Comparison of ENCODE assay signal across 29 cellular contexts in genomic region chr19:31831421-31831820, GRCh38.
"Had no signal": no experiment of that assay in that cellular context is flagged by ENCODE, and none has a peak within 500 bp of the region (broad histone marks: within the 10 kb centered on the region; RNA-seq: fewer than 3 reads in every experiment).

No MANE protein-coding gene starts in this region.

- H3K4me3 ChIP-seq: ascending aorta, cardiac muscle cell had no signal

- DNase-seq: activated B cell treated with CpG ODN at 0.5 μM for 24 hours; activated CD4-positive, alpha-beta memory T cell treated with anti-CD3 and anti-CD28 coated beads for 36 hours; activated CD4-positive, alpha-beta T cell treated with anti-CD3 and anti-CD28 coated beads for 4 hours; activated CD4-positive, alpha-beta T cell treated with anti-CD3 and anti-CD28 coated beads, Interleukin-2, amount 10 ng/mL, durations not matched to agents 24 days and 14 days; activated CD4-positive, alpha-beta T cell treated with anti-CD3 and anti-CD28 coated beads, Interleukin-2, amount 50 U/mL, for 1 hour; activated CD4-positive, alpha-beta T cell treated with anti-CD3 and anti-CD28 coated beads, Interleukin-2, amount 50 U/mL, for 4 hours; activated CD4-positive, CD25-positive, alpha-beta regulatory T cell treated with anti-CD3 and anti-CD28 coated beads, Interleukin-2, amount 50 U/mL, for 72 hours; activated CD8-positive, alpha-beta memory T cell treated with anti-CD3 and anti-CD28 coated beads, Interleukin-2, amount 50 U/mL, for 4 hours; activated CD8-positive, alpha-beta T cell treated with anti-CD3 and anti-CD28 coated beads for 36 hours; activated effector memory CD4-positive, alpha-beta T cell treated with anti-CD3 and anti-CD28 coated beads, Interleukin-2, amount 50 U/mL, for 16 hours; activated gamma-delta T cell treated with Interleukin-2 at 50 U/mL for 16 hours; activated naive CD4-positive, alpha-beta T cell treated with anti-CD3 and anti-CD28 coated beads, Interleukin-2, amount 10 ng/mL, durations not matched to agents 7 days and 5 days; activated naive CD4-positive, alpha-beta T cell treated with Interleukin-2 at 50 U/mL for 16 hours; activated naive CD8-positive, alpha-beta T cell treated with anti-CD3 and anti-CD28 coated beads, Interleukin-2, amount 10 ng/mL, durations not matched to agents 7 days and 5 days; activated naive CD8-positive, alpha-beta T cell treated with anti-CD3 and anti-CD28 coated beads, Interleukin-2, amount 50 U/mL, for 24 hours; activated T-cell treated with anti-CD3 and anti-CD28 coated beads for 4 hours; activated T-cell treated with anti-CD3 and anti-CD28 coated beads, Interleukin-2, amount 50 U/mL, for 1 hour; activated T-cell treated with anti-CD3 and anti-CD28 coated beads, Interleukin-2, amount 50 U/mL, for 4 hours; activated T-cell treated with anti-CD3 and anti-CD28 coated beads, Interleukin-2, amount 50 U/mL, for 72 hours; caudate nucleus; cerebellar nuclear complex; T-helper 2 cell; T-helper 9 cell had no signal

- H3K4me1 ChIP-seq: ascending aorta had no signal

- H3K27me3 ChIP-seq: ascending aorta, cardiac muscle cell had no signal

- H3K27ac ChIP-seq: ascending aorta, cardiac muscle cell, VCaP had no signal

- FAIRE-seq: bronchial epithelial cell, TTC549 had no signal

- H3K36me3 ChIP-seq: ascending aorta, cardiac muscle cell had no signal

- ATAC-seq: activated CD8-positive, alpha-beta T cell treated with anti-CD3 and anti-CD28 coated beads for 36 hours; activated naive CD8-positive, alpha-beta T cell treated with anti-CD3 and anti-CD28 coated beads, Interleukin-2, amount 50 U/mL, for 24 hours; activated T-cell treated with anti-CD3 and anti-CD28 coated beads, Interleukin-2, amount 50 U/mL, for 4 hours; activated T-cell treated with anti-CD3 and anti-CD28 coated beads, Interleukin-2, amount 50 U/mL, for 72 hours; activated T-helper 17 cell treated with anti-CD3 and anti-CD28 coated beads, Interleukin-2, amount 50 U/mL, for 72 hours had no signal
